32 cellular contexts compared by ENCODE assay signal in the genomic region with DNA sequence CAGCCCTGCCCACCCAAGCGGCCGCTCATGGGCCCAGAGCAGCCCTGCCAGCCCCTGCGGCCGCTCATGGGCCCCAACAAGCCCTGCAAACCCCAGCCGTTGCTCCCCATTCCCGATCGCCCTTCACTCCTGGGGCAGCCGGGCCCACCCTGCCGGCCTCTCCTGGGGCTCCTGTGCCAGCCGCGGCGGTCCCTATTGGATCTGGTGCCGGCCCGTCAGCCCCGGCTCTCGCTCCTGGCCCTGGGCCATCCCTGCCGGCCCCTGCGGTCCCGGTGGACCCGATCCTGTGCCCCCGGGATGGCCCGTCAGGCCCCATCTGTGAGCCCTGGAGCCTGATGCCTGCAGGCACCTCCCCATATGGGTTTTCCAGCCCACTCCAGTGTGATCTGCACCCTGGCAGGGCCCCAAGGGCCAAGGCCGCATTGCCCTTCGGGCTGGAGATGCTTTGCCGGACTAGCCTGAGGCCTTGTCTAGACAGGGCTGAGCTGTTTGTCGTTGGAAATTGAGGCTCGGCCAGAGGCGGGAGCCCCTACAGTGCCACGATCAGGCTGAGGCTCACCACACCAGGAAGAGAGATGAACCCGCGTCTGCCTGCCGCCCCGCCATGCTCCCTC.
"Had no signal": no experiment of that assay in that cellular context is flagged by ENCODE, and none has a peak within 500 bp of the region (broad histone marks: within the 10 kb centered on the region; RNA-seq: fewer than 3 reads in every experiment).

No MANE protein-coding gene starts in this region.

- H3K9me3 ChIP-seq: esophagus squamous epithelium, mucosa of descending colon, neutrophil, pancreas, sigmoid colon, stomach, thoracic aorta, tibial nerve, upper lobe of left lung had no signal

- H3K27ac Mint-ChIP-seq: mesothelial cell of epicardium; natural killer cell treated with Interleukin-12 subunit alpha and Interleukin-12 subunit beta and Interleukin-15 and Interleukin-18, amount 100 ng/mL, for 72 hours; stimulated activated effector memory CD8-positive, alpha-beta T cell treated with anti-CD3 and anti-CD28 coated beads, Interleukin-12 subunit alpha, Interleukin-12 subunit beta, amount 100 ng/mL, for 72 hours had no signal

- H3K36me3 Mint-ChIP-seq: natural killer cell treated with Interleukin-12 subunit alpha and Interleukin-12 subunit beta and Interleukin-15 and Interleukin-18, amount 100 ng/mL, for 72 hours; stimulated activated effector memory CD8-positive, alpha-beta T cell treated with anti-CD3 and anti-CD28 coated beads, Interleukin-12 subunit alpha, Interleukin-12 subunit beta, amount 100 ng/mL, for 72 hours had no signal

- DNase-seq: dermis blood vessel endothelial cell; effector memory CD4-positive, alpha-beta T cell; erythroblast; esophagus squamous epithelium; foreskin melanocyte; glutamatergic neuron; hypothalamus; immature natural killer cell; islet precursor cell; kidney glomerular epithelial cell; left colon; mesenchymal stem cell; mucosa of descending colon; naive B cell; retina; sigmoid colon; stimulated activated CD4-positive, alpha-beta T cell treated with anti-CD3 and anti-CD28 coated beads, Interleukin-2, amount 100 ng/mL, for 24 hours; stimulated activated CD4-positive, alpha-beta T cell treated with anti-CD3 and anti-CD28 coated beads, Interleukin-4, amount 100 ng/mL, for 24 hours; stimulated activated naive CD4-positive, alpha-beta T cell treated with Interleukin-2 at 50 U/mL for 16 hours; stomach had no signal

- ATAC-seq: heart right ventricle; left colon; mucosa of descending colon; natural killer cell treated with Interleukin-12 subunit alpha and Interleukin-12 subunit beta and Interleukin-15 and Interleukin-18, amount 100 ng/mL, for 72 hours; pancreas had no signal

- H3K4me3 ChIP-seq: coronary artery, esophagus squamous epithelium, heart right ventricle, lung, mucosa of descending colon, pancreas, sigmoid colon, stomach, thoracic aorta, tibial nerve, upper lobe of left lung had no signal

- H3K27ac ChIP-seq: coronary artery, esophagus squamous epithelium, neutrophil, pancreas, sigmoid colon, stomach, thoracic aorta, upper lobe of left lung had no signal

- H3K27me3 ChIP-seq: esophagus squamous epithelium, heart right ventricle, neutrophil, pancreas, sigmoid colon, stomach, tibial nerve, upper lobe of left lung had no signal

- H3K9me3 Mint-ChIP-seq: immature natural killer cell; mesothelial cell of epicardium; natural killer cell treated with Interleukin-12 subunit alpha and Interleukin-12 subunit beta and Interleukin-15 and Interleukin-18, amount 100 ng/mL, for 72 hours; neural crest cell; stimulated activated effector memory CD8-positive, alpha-beta T cell treated with anti-CD3 and anti-CD28 coated beads, Interleukin-12 subunit alpha, Interleukin-12 subunit beta, amount 100 ng/mL, for 72 hours had no signal
